Comparison of ENCODE assay signal across 8 cellular contexts in the genomic region with DNA sequence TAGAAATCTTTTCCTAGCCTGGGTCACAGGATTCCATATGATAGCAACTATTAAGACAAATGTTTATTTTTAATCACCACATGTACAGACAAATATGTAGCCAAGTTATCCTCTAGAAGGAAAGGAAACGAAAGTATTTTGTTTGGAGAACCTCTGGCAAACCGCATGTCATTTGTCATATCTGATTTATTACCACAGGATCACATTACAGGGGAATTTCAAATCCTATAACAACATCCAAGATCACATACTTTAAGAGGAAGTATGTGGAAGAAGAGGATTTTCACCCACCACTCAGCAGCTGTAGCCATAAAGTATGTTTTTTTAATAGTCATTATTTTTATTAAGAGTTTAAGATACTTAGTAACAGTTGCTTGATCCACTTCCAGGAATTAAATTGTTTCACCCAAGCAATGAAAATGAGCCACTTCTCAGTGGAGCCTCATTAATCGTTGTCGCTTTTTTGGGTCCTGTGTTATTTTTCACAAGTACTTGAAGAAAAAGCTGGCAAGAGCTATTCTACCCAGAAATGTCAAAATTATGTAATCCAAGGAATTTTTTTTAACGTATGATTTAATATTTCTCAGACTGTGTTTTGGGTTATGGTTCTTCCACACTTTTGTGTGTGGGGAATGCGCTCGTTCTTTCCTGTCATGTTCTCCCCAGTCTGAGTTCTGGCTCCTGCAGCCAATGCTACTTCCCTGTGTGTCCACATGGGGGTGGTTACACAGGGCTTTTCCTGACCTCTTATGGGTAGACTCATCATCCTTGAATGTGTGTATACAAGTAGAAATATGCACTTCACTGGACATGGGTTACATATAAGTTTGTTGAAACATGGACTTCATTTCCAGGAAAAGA. TPM values are rescaled to one million over a fixed set of nuclear protein-coding genes. Genes with fewer than 3 reads are reported as not detected.
DNase-seq lines count a peak whose midpoint lies in the region; ATAC-seq and TF ChIP-seq lines count a peak whose summit lies in the region.

No MANE protein-coding gene starts in this region.

- H3K9me3 ChIP-seq in adipocyte (ENCODE audit: control insufficient read depth, low read length): no peaks in the 10 kb centered on the region
- no peaks in the 10 kb centered on the region for H3K9me3 ChIP-seq in upper lobe of left lung

- ATAC-seq in upper lobe of left lung (ENCODE audit: low FRiP score in 2 of 2) (peak; percentile 60 to 85), HG03280 (IDR thresholded peaks at IDR 0.05; ENCODE audit: unreplicated experiment) (no peak)

- peaks cover 50% of the 10 kb centered on the region for H3K4me1 ChIP-seq in adipocyte (ENCODE audit: control insufficient read depth, insufficient read depth, low read length)
- H3K4me1 ChIP-seq in upper lobe of left lung: peaks cover 11 to 21% (median 16%) of the 10 kb centered on the region in 4 donors

- no peak for TF ChIP-seq POLR2A in upper lobe of left lung (IDR thresholded peaks at IDR 0.05)

- 31 to 37% methylated on average over 7 of the region's 7 CpGs for WGBS in upper lobe of left lung, 2 donors

- peak overlapping the region in 2 of 4 donors; percentile 8 to 22 for H3K27ac ChIP-seq in upper lobe of left lung

- peak; percentile 60 for DNase-seq in NCI-H82 (lab: John Stamatoyannopoulos, UW)
- DNase-seq in NCI-H82 treated with DMSO at 0.1 percent for 48 hours (lab: John Stamatoyannopoulos, UW; ENCODE audit: unreplicated experiment): no peak
- DNase-seq in adipocyte (ENCODE audit: low read depth): peak; percentile 79
- DNase-seq in islet precursor cell: peak; percentile 78
- peak in 1 of 2 donors; percentile 65 for DNase-seq in upper lobe of left lung
- DNase-seq in NCI-H748 treated with DMSO at 0.1 percent for 48 hours (lab: John Stamatoyannopoulos, UW): no peak
- DNase-seq in SKM-1 treated with dmso at 0.1 percent for 144 hours (lab: John Stamatoyannopoulos, UW; ENCODE audit: unreplicated experiment): no peak

- H3K27me3 ChIP-seq in adipocyte (replicated peaks; ENCODE audit: control insufficient read depth, insufficient read depth, low read length) (peaks cover 3% of the 10 kb centered on the region), upper lobe of left lung (no peaks in the 10 kb centered on the region)

- no peak overlapping the region for H3K9ac ChIP-seq in adipocyte (ENCODE audit: low read length)

- H3K4me3 ChIP-seq in adipocyte (ENCODE audit: low read length): peak overlapping the region; percentile 2
- no peak overlapping the region for H3K4me3 ChIP-seq in upper lobe of left lung

- H3K36me3 ChIP-seq in adipocyte (ENCODE audit: control insufficient read depth, insufficient read depth, low read length, severe bottlenecking) (no peaks in the 10 kb centered on the region), upper lobe of left lung (no peaks in the 10 kb centered on the region)

- TF ChIP-seq CTCF in upper lobe of left lung (IDR thresholded peaks at IDR 0.05): peak in 5 of 6 experiments; percentile 21 to 60 (median 25)

- no peak for TF ChIP-seq EP300 in upper lobe of left lung (IDR thresholded peaks at IDR 0.05)

RNA-seq across cellular contexts. Expression of a gene that starts 6.9 kb away (rescaled TPM):
- 10 to 100 TPM in 1 of 6 donors, 1 to 10 TPM in 5; 2.0 to 11.5 (median 5.5) TPM for total RNA-seq in upper lobe of left lung

Comparison
In these comparisons a context has a peak if more than half of its experiments do, and no peak if none do; other contexts are left out.
1. DNase-seq: peak in NCI-H82 (single experiment), adipocyte (single experiment) and islet precursor cell (single experiment); none in NCI-H82 treated with DMSO at 0.1 percent for 48 hours (single experiment), NCI-H748 treated with DMSO at 0.1 percent for 48 hours (single experiment) and SKM-1 treated with dmso at 0.1 percent for 144 hours (single experiment).